Comparison of ENCODE assay signal across 8 cellular contexts in the genomic region with DNA sequence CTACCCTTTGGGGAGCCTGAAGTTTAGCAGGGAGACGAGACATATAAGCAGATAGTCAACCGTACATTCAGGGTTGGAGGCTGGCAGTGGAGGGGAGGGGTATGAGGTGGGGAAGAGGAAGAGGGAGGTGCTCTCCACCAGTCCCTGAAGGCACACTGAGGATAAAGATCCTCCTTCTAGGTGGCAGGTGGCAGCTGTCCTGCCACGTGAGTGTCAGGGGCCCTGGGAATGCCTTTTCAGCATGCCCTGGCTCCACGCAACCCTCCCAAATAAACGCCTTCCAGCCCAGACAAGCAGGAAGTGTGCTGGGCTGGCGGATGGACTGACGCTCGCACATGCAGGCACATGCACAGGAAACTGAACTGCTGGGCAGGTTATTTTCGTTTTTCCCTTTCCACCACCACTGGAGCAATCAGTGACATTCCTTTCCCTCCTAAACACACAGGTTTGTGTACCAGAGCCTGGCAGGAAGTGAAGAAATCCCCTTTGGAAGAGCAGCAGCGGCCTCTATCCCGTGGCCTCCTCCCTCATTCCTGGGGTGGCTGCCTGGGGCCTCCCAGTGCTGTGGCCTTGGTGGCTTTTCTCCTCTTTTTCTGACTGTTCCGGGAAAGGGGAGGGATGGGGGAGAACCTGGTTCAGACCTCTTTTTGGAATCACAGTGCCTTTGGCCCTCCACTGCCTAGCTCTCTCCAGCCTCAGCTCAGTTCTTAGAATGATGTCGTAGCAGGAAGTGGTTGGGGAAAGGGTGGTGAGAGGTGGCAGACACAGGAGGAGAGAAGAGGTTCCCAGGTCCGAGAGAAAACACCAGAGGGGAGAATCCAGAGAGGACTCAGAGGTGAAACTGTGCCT.
DNase-seq lines count a peak whose midpoint lies in the region; ATAC-seq lines count a peak whose summit lies in the region.

No MANE protein-coding gene starts in this region.

- H3K4me1 ChIP-seq in adipocyte (ENCODE audit: control insufficient read depth, insufficient read depth, low read length), result peaks cover 11% of the 10 kb centered on the region

- intact Hi-C loops in Right ventricle myocardium inferior (cut with DNase I) (no loop called here), cardiac septum (cut with DNase I) (loop anchor here (5.0 kb wide), 1 partner anchor 112 kb away; no protein-coding TSS in a partner anchor)

- no peak overlapping the region for H3K9ac ChIP-seq in adipocyte (ENCODE audit: low read length)

- H3K27me3 ChIP-seq in adipocyte (replicated peaks; ENCODE audit: control insufficient read depth, insufficient read depth, low read length), result no peaks in the 10 kb centered on the region

- DNase-seq in Right ventricle myocardium inferior (ENCODE audit: missing footprints), result peak; percentile 86
- DNase-seq in cardiac septum (ENCODE audit: low spot score), result no peak
- DNase-seq in adipocyte (ENCODE audit: low read depth), result peak; percentile 31
- peak; percentile 69 for DNase-seq in left kidney (ENCODE audit: low read depth, low spot score)
- peak; percentile 36 for DNase-seq in stimulated activated CD8-positive, alpha-beta memory T cell treated with anti-CD3 and anti-CD28 coated beads, Interleukin-4, amount 100 ng/mL, for 48 hours
- DNase-seq in NCI-H774 (lab: John Stamatoyannopoulos, UW), result no peak
- DNase-seq in T1000 (lab: John Stamatoyannopoulos, UW), result no peak
- no peak for DNase-seq in mesenteric fat pad (ENCODE audit: low spot score)

- H3K36me3 ChIP-seq in adipocyte (ENCODE audit: control insufficient read depth, insufficient read depth, low read length, severe bottlenecking), result no peaks in the 10 kb centered on the region

- peaks cover 11% of the 10 kb centered on the region for H3K9me3 ChIP-seq in adipocyte (ENCODE audit: control insufficient read depth, low read length)

- no peak overlapping the region for H3K4me3 ChIP-seq in adipocyte (ENCODE audit: low read length)

- peak; percentile 74 for ATAC-seq in Right ventricle myocardium inferior

Comparison
In these comparisons a context has a peak if more than half of its experiments do, and no peak if none do; other contexts are left out.
1. DNase-seq: peak in Right ventricle myocardium inferior (single experiment), adipocyte (single experiment), left kidney (single experiment) and stimulated activated CD8-positive, alpha-beta memory T cell treated with anti-CD3 and anti-CD28 coated beads, Interleukin-4, amount 100 ng/mL, for 48 hours (single experiment); none in cardiac septum (single experiment), NCI-H774 (single experiment), T1000 (single experiment) and mesenteric fat pad (single experiment).